In the genomic region with DNA sequence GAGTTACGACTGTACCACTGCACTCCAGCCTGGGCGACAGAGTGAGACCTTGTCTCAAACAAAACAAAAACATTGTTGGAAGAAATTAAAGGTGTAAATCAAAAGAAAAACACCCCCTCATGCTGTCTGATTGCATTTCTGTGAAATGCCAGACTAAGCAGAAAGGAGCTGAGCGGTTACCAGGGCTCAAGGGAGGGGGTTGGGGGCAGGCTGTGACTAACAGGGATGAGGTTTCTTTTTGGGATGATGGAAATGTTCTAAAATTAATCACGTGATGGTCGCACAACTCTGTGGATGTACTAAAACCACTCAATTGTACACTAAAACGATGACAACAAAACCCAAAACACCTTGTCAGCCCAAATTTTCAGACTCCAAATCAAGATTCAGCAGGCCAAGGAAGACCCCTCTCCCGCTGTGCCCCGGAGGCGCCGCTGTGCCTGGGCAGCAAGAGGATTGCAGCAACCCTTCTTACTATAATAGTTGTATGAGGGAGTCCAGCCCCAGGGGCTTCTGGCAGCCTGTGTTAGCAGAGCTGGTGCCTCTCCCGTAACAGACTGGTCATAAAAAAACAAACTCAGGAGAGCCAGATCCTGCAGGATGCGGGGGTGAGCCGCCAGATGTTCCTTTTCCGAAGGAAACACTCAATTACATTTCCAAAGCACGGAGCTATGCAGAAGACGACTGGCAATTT, we compare ENCODE assay signal across 1 cellular context.
TF ChIP-seq lines count a peak whose summit lies in the region.

No MANE protein-coding gene starts in this region.

TF ChIP-seq in K562, 482 proteins besides CTCF, POLR2A, EP300 and RAD21:
- TF ChIP-seq POU5F1 (IDR thresholded peaks at IDR 0.05; ENCODE audit: borderline replicate concordance, low read depth, low read length, partially characterized antibody) (no peak), ZNF561 (CRISPR knock-in tag; conservative IDR thresholded peaks at IDR 0.05) (no peak), CXXC5 (CRISPR knock-in tag; IDR thresholded peaks at IDR 0.05) (no peak), ZNF232 (CRISPR knock-in tag; IDR thresholded peaks at IDR 0.05) (no peak), ZNF707 (CRISPR knock-in tag; conservative IDR thresholded peaks at IDR 0.05) (no peak), PHB2 (IDR thresholded peaks at IDR 0.05; ENCODE audit: low read depth) (no peak), SMAD3 (CRISPR knock-in tag; conservative IDR thresholded peaks at IDR 0.05) (no peak), RHOXF2B (CRISPR knock-in tag; conservative IDR thresholded peaks at IDR 0.05) (no peak), ZNF717 (CRISPR knock-in tag; IDR thresholded peaks at IDR 0.05) (no peak)
- TF ChIP-seq, protein P1, sequence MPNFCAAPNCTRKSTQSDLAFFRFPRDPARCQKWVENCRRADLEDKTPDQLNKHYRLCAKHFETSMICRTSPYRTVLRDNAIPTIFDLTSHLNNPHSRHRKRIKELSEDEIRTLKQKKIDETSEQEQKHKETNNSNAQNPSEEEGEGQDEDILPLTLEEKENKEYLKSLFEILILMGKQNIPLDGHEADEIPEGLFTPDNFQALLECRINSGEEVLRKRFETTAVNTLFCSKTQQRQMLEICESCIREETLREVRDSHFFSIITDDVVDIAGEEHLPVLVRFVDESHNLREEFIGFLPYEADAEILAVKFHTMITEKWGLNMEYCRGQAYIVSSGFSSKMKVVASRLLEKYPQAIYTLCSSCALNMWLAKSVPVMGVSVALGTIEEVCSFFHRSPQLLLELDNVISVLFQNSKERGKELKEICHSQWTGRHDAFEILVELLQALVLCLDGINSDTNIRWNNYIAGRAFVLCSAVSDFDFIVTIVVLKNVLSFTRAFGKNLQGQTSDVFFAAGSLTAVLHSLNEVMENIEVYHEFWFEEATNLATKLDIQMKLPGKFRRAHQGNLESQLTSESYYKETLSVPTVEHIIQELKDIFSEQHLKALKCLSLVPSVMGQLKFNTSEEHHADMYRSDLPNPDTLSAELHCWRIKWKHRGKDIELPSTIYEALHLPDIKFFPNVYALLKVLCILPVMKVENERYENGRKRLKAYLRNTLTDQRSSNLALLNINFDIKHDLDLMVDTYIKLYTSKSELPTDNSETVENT (CRISPR knock-in tag; IDR thresholded peaks at IDR 0.05) = no peak
- TF ChIP-seq, protein P2, sequence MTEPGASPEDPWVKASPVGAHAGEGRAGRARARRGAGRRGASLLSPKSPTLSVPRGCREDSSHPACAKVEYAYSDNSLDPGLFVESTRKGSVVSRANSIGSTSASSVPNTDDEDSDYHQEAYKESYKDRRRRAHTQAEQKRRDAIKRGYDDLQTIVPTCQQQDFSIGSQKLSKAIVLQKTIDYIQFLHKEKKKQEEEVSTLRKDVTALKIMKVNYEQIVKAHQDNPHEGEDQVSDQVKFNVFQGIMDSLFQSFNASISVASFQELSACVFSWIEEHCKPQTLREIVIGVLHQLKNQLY (CRISPR knock-in tag; conservative IDR thresholded peaks at IDR 0.05) = no peak
- TF ChIP-seq, protein P3, sequence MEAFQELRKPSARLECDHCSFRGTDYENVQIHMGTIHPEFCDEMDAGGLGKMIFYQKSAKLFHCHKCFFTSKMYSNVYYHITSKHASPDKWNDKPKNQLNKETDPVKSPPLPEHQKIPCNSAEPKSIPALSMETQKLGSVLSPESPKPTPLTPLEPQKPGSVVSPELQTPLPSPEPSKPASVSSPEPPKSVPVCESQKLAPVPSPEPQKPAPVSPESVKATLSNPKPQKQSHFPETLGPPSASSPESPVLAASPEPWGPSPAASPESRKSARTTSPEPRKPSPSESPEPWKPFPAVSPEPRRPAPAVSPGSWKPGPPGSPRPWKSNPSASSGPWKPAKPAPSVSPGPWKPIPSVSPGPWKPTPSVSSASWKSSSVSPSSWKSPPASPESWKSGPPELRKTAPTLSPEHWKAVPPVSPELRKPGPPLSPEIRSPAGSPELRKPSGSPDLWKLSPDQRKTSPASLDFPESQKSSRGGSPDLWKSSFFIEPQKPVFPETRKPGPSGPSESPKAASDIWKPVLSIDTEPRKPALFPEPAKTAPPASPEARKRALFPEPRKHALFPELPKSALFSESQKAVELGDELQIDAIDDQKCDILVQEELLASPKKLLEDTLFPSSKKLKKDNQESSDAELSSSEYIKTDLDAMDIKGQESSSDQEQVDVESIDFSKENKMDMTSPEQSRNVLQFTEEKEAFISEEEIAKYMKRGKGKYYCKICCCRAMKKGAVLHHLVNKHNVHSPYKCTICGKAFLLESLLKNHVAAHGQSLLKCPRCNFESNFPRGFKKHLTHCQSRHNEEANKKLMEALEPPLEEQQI (IDR thresholded peaks at IDR 0.05) = no peak
- TF ChIP-seq, protein P4, sequence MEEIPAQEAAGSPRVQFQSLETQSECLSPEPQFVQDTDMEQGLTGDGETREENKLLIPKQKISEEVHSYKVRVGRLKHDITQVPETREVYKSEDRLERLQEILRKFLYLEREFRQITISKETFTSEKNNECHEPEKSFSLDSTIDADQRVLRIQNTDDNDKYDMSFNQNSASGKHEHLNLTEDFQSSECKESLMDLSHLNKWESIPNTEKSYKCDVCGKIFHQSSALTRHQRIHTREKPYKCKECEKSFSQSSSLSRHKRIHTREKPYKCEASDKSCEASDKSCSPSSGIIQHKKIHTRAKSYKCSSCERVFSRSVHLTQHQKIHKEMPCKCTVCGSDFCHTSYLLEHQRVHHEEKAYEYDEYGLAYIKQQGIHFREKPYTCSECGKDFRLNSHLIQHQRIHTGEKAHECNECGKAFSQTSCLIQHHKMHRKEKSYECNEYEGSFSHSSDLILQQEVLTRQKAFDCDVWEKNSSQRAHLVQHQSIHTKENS (CRISPR knock-in tag; IDR thresholded peaks at IDR 0.05) = no peak
- TF ChIP-seq, protein P5, sequence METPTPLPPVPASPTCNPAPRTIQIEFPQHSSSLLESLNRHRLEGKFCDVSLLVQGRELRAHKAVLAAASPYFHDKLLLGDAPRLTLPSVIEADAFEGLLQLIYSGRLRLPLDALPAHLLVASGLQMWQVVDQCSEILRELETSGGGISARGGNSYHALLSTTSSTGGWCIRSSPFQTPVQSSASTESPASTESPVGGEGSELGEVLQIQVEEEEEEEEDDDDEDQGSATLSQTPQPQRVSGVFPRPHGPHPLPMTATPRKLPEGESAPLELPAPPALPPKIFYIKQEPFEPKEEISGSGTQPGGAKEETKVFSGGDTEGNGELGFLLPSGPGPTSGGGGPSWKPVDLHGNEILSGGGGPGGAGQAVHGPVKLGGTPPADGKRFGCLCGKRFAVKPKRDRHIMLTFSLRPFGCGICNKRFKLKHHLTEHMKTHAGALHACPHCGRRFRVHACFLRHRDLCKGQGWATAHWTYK (CRISPR knock-in tag; IDR thresholded peaks at IDR 0.05) = no peak
TF ChIP-seq in K562: peak in this region for 0.
